ENCODE assay signal across 18 cellular contexts in the genomic region with DNA sequence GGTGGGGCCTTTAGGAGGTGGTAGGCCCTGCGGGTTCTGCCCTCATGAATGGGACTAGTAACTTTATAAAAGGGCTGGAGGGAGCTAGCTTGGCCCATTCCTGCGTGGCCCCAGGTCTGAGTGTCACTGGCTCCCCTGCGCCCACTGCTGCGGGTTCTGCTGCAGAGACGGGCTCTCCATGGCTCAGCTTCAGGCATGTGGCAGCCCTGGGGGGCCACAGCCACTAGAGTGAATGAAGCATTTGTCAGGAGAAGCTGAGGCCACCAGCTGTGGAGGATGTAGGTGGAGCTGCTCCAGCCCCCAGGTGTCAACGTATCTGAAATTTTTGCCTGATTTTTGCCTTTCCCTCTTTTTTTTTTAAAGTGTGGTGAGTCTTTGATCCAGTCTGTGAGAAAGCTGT.
DNase-seq lines count a peak whose midpoint lies in the region; ATAC-seq and TF ChIP-seq lines count a peak whose summit lies in the region.
"Had no signal": no experiment of that assay in that cellular context is flagged by ENCODE, and none has a peak within 500 bp of the region (broad histone marks: within the 10 kb centered on the region; RNA-seq: fewer than 3 reads in every experiment).

No MANE protein-coding gene starts in this region.

- H3K4me1 ChIP-seq in BLaER1 (peaks cover 64% of the 10 kb centered on the region), sigmoid colon (no peaks in the 10 kb centered on the region), gastroesophageal sphincter (no peaks in the 10 kb centered on the region)
- H3K4me1 ChIP-seq: HAP-1 had no signal

- H3K36me3 ChIP-seq in BLaER1 (no peaks in the 10 kb centered on the region), sigmoid colon (no peaks in the 10 kb centered on the region), gastroesophageal sphincter (no peaks in the 10 kb centered on the region)
- H3K36me3 ChIP-seq: HAP-1 had no signal

- H3K9me3 ChIP-seq in BLaER1 (peaks cover 4% of the 10 kb centered on the region; the same call in 1 of the 2 replicates), sigmoid colon (no peaks in the 10 kb centered on the region), gastroesophageal sphincter (no peaks in the 10 kb centered on the region)
- H3K9me3 ChIP-seq: HAP-1 had no signal

- TF ChIP-seq POLR2A in sigmoid colon (IDR thresholded peaks at IDR 0.05) = no peak
- TF ChIP-seq POLR2A in gastroesophageal sphincter (IDR thresholded peaks at IDR 0.05) = no peak

- peak overlapping the region; percentile 65 for H3K4me2 ChIP-seq in BLaER1

- H3K27ac ChIP-seq in BLaER1 (no peak overlapping the region), sigmoid colon (no peak overlapping the region), gastroesophageal sphincter (no peak overlapping the region)
- H3K27ac ChIP-seq: 22Rv1 had no signal

- H4K20me1 ChIP-seq in BLaER1 = no peaks in the 10 kb centered on the region

- H3K9ac ChIP-seq in BLaER1 = no peak overlapping the region

- TF ChIP-seq CTCF in sigmoid colon (IDR thresholded peaks at IDR 0.05) (no peak), gastroesophageal sphincter (IDR thresholded peaks at IDR 0.05) (no peak)

- 92 to 93% methylated on average over 6 of the region's 6 CpGs for WGBS in sigmoid colon, 2 donors
- 57 to 80% methylated on average over 1 of the region's 6 CpGs for WGBS in gastroesophageal sphincter (ENCODE audit: low coverage in 1 of 2), 2 donors

- ATAC-seq in HG02981 (IDR thresholded peaks at IDR 0.05; ENCODE audit: unreplicated experiment) (no peak), gastroesophageal sphincter (no peak)

- peak; percentile 54 for DNase-seq in Jurkat, Clone E6-1 (ENCODE audit: low read depth, low spot score)
- DNase-seq in mesenteric fat pad (ENCODE audit: low spot score) (peak; percentile 55), sigmoid colon (peak; percentile 51), DMS153 treated with DMSO at 0.1 percent for 48 hours (lab: John Stamatoyannopoulos, UW; ENCODE audit: unreplicated experiment) (no peak), DMS153 (lab: John Stamatoyannopoulos, UW) (no peak)
- DNase-seq: C1 segment of cervical spinal cord; Calu3; CD4-positive, alpha-beta memory T cell; COR-L47; DMS79; GF-D8; GOT3; HFFc6 had no signal

- intact Hi-C loops in sigmoid colon (cut with DNase I) = no loop called here

- no peak for TF ChIP-seq EP300 in sigmoid colon (IDR thresholded peaks at IDR 0.05)
- no peak for TF ChIP-seq EP300 in gastroesophageal sphincter (IDR thresholded peaks at IDR 0.05)

- H3K4me3 ChIP-seq in BLaER1 (no peak overlapping the region), sigmoid colon (no peak overlapping the region), gastroesophageal sphincter (no peak overlapping the region)
- H3K4me3 ChIP-seq in Jurkat, Clone E6-1 (ENCODE audit: low read length) = no peak overlapping the region
- H3K4me3 ChIP-seq: HAP-1 had no signal

- H3K27me3 ChIP-seq in BLaER1 = no peaks in the 10 kb centered on the region
- H3K27me3 ChIP-seq in sigmoid colon = peaks cover 0 to 27% (median 0%) of the 10 kb centered on the region in 3 donors
- peaks cover 44% of the 10 kb centered on the region for H3K27me3 ChIP-seq in gastroesophageal sphincter

Comparison
In these comparisons a context has a peak if more than half of its experiments do, and no peak if none do; other contexts are left out.
1. DNase-seq: peak in Jurkat, Clone E6-1 (single experiment), mesenteric fat pad (single experiment) and sigmoid colon (single experiment); none in DMS153 treated with DMSO at 0.1 percent for 48 hours (single experiment) and DMS153 (single experiment).